In the genomic region with DNA sequence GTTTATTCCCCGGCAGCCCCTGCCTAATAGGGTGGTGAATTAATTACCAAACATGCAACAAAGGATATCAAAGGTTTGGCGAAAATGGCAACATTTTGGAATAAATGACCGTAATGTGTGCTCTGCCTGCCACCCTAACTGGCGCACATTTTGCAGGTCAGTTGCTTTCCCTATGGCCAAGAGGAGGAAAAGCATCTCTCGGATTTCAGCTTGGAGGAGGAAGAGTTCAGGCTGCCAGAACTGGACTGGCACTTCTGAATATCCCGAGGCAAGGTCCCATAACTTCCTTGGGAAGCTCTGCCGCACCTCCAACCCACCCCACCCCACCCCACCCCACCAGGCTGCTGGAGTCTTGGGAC, we compare ENCODE assay signal across 2 cellular contexts.
TF ChIP-seq lines count a peak whose summit lies in the region.

No MANE protein-coding gene starts in this region.

TF ChIP-seq in liver, 16 proteins besides CTCF, POLR2A, EP300 and RAD21:
- TF ChIP-seq EGR1 (IDR thresholded peaks at IDR 0.05; ENCODE audit: low read depth in 2 of 2) = no peak
- TF ChIP-seq, protein P1, sequence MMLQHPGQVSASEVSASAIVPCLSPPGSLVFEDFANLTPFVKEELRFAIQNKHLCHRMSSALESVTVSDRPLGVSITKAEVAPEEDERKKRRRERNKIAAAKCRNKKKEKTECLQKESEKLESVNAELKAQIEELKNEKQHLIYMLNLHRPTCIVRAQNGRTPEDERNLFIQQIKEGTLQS (IDR thresholded peaks at IDR 0.05) = no peak
- TF ChIP-seq, protein P2, sequence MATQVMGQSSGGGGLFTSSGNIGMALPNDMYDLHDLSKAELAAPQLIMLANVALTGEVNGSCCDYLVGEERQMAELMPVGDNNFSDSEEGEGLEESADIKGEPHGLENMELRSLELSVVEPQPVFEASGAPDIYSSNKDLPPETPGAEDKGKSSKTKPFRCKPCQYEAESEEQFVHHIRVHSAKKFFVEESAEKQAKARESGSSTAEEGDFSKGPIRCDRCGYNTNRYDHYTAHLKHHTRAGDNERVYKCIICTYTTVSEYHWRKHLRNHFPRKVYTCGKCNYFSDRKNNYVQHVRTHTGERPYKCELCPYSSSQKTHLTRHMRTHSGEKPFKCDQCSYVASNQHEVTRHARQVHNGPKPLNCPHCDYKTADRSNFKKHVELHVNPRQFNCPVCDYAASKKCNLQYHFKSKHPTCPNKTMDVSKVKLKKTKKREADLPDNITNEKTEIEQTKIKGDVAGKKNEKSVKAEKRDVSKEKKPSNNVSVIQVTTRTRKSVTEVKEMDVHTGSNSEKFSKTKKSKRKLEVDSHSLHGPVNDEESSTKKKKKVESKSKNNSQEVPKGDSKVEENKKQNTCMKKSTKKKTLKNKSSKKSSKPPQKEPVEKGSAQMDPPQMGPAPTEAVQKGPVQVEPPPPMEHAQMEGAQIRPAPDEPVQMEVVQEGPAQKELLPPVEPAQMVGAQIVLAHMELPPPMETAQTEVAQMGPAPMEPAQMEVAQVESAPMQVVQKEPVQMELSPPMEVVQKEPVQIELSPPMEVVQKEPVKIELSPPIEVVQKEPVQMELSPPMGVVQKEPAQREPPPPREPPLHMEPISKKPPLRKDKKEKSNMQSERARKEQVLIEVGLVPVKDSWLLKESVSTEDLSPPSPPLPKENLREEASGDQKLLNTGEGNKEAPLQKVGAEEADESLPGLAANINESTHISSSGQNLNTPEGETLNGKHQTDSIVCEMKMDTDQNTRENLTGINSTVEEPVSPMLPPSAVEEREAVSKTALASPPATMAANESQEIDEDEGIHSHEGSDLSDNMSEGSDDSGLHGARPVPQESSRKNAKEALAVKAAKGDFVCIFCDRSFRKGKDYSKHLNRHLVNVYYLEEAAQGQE (IDR thresholded peaks at IDR 0.05) = no peak
- no peak for TF ChIP-seq RXRA (IDR thresholded peaks at IDR 0.05)
- no peak for TF ChIP-seq JUND (IDR thresholded peaks at IDR 0.05)
- TF ChIP-seq GABPA (IDR thresholded peaks at IDR 0.05 in 1 of 2, conservative IDR thresholded peaks at IDR 0.05 in 1 of 2) = no peak
- no peak for TF ChIP-seq FOXA1 (IDR thresholded peaks at IDR 0.05)
- no peak for TF ChIP-seq YY1 (IDR thresholded peaks at IDR 0.05)

TF ChIP-seq in HepG2, 621 proteins besides CTCF, POLR2A, EP300 and RAD21:
- TF ChIP-seq ZNF569 (CRISPR knock-in tag; IDR thresholded peaks at IDR 0.05; ENCODE audit: borderline replicate concordance) = no peak
- no peak for TF ChIP-seq MED1 (CRISPR knock-in tag; IDR thresholded peaks at IDR 0.05)
- TF ChIP-seq SIX1 (CRISPR knock-in tag; IDR thresholded peaks at IDR 0.05; ENCODE audit: borderline replicate concordance) = no peak
- TF ChIP-seq EZH2 (conservative IDR thresholded peaks at IDR 0.05; ENCODE audit: low read depth, low read length) = no peak
- TF ChIP-seq ZMYM2 (CRISPR knock-in tag; IDR thresholded peaks at IDR 0.05) = no peak
- no peak for TF ChIP-seq ZNF253 (CRISPR knock-in tag; IDR thresholded peaks at IDR 0.05; ENCODE audit: borderline replicate concordance)
- no peak for TF ChIP-seq ZFP36L2 (CRISPR knock-in tag; IDR thresholded peaks at IDR 0.05)
TF ChIP-seq in HepG2: peak in this region for 0.
